Comparison of ENCODE assay signal across 8 cellular contexts in the genomic region with DNA sequence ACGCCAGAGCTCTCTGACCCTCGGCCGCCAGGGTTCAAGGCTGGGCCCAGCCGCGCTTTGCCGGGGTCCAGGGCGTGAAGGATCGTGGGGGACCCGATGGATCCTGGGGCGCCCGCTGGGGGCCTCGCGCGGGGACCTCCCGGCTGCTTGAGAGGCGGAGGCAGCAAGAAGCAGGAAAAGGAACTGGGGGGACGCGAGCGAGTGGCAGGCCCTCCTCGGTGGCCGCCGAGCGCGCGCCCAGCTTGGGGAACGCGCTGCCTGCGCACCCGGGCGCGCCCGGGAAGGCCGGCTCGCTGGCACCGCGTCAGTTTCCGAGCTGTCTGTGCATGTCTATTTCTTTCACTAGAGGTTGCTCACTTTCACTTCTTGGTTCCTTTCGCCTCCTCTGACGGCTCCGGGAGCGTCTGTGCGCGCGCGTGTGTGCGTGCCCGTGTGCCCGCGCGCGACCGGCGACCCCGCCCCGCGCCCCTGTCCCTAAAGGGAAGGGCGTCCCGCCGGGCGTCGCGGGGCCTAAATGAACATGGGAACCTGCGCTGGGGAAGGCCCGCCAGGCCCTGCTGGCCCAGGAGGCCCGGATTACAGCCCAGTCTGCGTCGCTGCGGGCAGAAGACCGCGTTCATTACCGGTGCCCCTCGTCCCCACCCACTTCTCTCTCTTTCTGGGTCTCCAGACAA.
DNase-seq lines count a peak whose midpoint lies in the region; ATAC-seq lines count a peak whose summit lies in the region.

No MANE protein-coding gene starts in this region.

- POLR2A ChIA-PET in CD8-positive, alpha-beta memory T cell (lab: Charles Lee), result interaction anchor here (0.5 to 2.1 kb wide), 11 partner anchors 29 to 244 kb away, joined by 3 to 13 read pairs (median 3); a partner anchor contains a TSS

- CTCF ChIA-PET in CD8-positive, alpha-beta memory T cell (lab: Charles Lee), result interaction anchor here (0.7 to 2.1 kb wide), 18 partner anchors 9 to 252 kb away, joined by 3 to 10 read pairs (median 4); a partner anchor contains a TSS

- H3K27ac Mint-ChIP-seq in CD8-positive, alpha-beta memory T cell, result peak overlapping the region; percentile 86 to 97 (median 93)

- H3K27me3 Mint-ChIP-seq in CD8-positive, alpha-beta memory T cell, result no peaks in the 10 kb centered on the region

- peak overlapping the region; percentile 78 to 91 (median 79) for H3K4me3 Mint-ChIP-seq in CD8-positive, alpha-beta memory T cell

- H3K4me1 ChIP-seq in CD8-positive, alpha-beta memory T cell (ENCODE audit: insufficient read depth, low read length), result peaks cover 14% of the 10 kb centered on the region

- peak overlapping the region; percentile 74 for H3K4me3 ChIP-seq in CD8-positive, alpha-beta memory T cell (ENCODE audit: low read length)

- H3K27me3 ChIP-seq in CD8-positive, alpha-beta memory T cell (ENCODE audit: insufficient read depth, low read length, poor library complexity, severe bottlenecking), result no peaks in the 10 kb centered on the region

- ATAC-seq in GM21528 (IDR thresholded peaks at IDR 0.05; ENCODE audit: low FRiP score, unreplicated experiment) (peak; percentile 64), left lobe of liver (peak; percentile 85)

- no peaks in the 10 kb centered on the region for H3K9me3 Mint-ChIP-seq in CD8-positive, alpha-beta memory T cell

- H3K36me3 Mint-ChIP-seq in CD8-positive, alpha-beta memory T cell, result no peaks in the 10 kb centered on the region

- H3K27ac ChIP-seq in CD8-positive, alpha-beta memory T cell (ENCODE audit: low read depth, low read length), result peak overlapping the region; percentile 38
- peak overlapping the region; percentile 83 for H3K27ac ChIP-seq in cingulate gyrus (ENCODE audit: low read depth, low read length)

- peaks cover 7 to 20% (median 9%) of the 10 kb centered on the region in 3 donors for H3K4me1 Mint-ChIP-seq in CD8-positive, alpha-beta memory T cell

- H3K9me3 ChIP-seq in CD8-positive, alpha-beta memory T cell (ENCODE audit: low read length), result no peaks in the 10 kb centered on the region

- no peaks in the 10 kb centered on the region for H3K36me3 ChIP-seq in CD8-positive, alpha-beta memory T cell (ENCODE audit: insufficient read depth, low read length)

- peak; percentile 47 to 85 (median 77) for DNase-seq in CD8-positive, alpha-beta memory T cell
- DNase-seq in NCI-H1105 treated with DMSO at 0.1 percent for 48 hours (lab: John Stamatoyannopoulos, UW) (peak; percentile 71), left lobe of liver (ENCODE audit: low spot score) (peak; percentile 82), NCI-H82 (lab: John Stamatoyannopoulos, UW) (no peak)
- DNase-seq in activated CD4-positive, alpha-beta T cell treated with anti-CD3 and anti-CD28 coated beads for 48 hours, result peak; percentile 76
- DNase-seq in stimulated activated CD4-positive, alpha-beta T cell treated with anti-CD3 and anti-CD28 coated beads, Interleukin-1b, Interleukin-23, amount 100 ng/mL, for 4 hours (ENCODE audit: low read depth in 2 of 2), result peak; percentile 51 to 56
